In the genomic region with DNA sequence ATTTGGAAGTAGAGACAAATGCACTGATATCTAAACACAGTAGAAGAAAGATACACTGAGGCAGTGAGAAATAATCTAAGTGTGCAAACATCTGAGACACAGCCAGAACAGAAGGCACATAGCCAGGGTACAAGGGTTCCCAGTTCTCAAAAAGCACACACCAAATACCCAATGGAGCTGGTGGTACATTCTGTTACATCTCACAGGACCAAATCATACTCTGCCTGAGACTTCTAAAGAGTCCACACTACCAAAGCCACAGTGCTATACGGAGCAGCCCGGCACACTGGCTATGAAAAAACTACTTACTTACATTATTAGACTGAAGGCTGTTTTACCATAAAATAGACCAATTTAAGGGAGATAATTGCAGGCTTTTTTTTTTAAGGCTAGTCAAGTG, we compare ENCODE assay signal across 2 cellular contexts.
TF ChIP-seq lines count a peak whose summit lies in the region.

No MANE protein-coding gene starts in this region.

TF ChIP-seq in K562, 482 proteins besides CTCF, POLR2A, EP300 and RAD21:
- TF ChIP-seq, protein P1, sequence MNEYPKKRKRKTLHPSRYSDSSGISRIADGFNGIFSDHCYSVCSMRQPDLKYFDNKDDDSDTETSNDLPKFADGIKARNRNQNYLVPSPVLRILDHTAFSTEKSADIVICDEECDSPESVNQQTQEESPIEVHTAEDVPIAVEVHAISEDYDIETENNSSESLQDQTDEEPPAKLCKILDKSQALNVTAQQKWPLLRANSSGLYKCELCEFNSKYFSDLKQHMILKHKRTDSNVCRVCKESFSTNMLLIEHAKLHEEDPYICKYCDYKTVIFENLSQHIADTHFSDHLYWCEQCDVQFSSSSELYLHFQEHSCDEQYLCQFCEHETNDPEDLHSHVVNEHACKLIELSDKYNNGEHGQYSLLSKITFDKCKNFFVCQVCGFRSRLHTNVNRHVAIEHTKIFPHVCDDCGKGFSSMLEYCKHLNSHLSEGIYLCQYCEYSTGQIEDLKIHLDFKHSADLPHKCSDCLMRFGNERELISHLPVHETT (CRISPR knock-in tag; conservative IDR thresholded peaks at IDR 0.05 in 1 of 2, IDR thresholded peaks at IDR 0.05 in 1 of 2), result no peak
- TF ChIP-seq MYNN (IDR thresholded peaks at IDR 0.05) (no peak), MYNN (CRISPR knock-in tag; IDR thresholded peaks at IDR 0.05) (no peak), HNRNPK (IDR thresholded peaks at IDR 0.05; ENCODE audit: low read depth, low read length, poor library complexity, severe bottlenecking) (no peak)

TF ChIP-seq in WTC11, 78 proteins besides CTCF, POLR2A, EP300 and RAD21:
- TF ChIP-seq ATF1 (CRISPR knock-in tag; IDR thresholded peaks at IDR 0.05) (no peak), ZNF219 (CRISPR knock-in tag; IDR thresholded peaks at IDR 0.05; ENCODE audit: borderline replicate concordance) (no peak), NR1H2 (CRISPR knock-in tag; IDR thresholded peaks at IDR 0.05) (no peak), TCF7 (CRISPR knock-in tag; IDR thresholded peaks at IDR 0.05; ENCODE audit: low read depth) (no peak), ELF4 (CRISPR knock-in tag; IDR thresholded peaks at IDR 0.05; ENCODE audit: low read depth) (no peak), TEAD4 (CRISPR knock-in tag; IDR thresholded peaks at IDR 0.05) (no peak), NR3C1 (CRISPR knock-in tag; conservative IDR thresholded peaks at IDR 0.05; ENCODE audit: low read depth) (no peak), JAZF1 (CRISPR knock-in tag; IDR thresholded peaks at IDR 0.05) (no peak)
- TF ChIP-seq, protein P2, sequence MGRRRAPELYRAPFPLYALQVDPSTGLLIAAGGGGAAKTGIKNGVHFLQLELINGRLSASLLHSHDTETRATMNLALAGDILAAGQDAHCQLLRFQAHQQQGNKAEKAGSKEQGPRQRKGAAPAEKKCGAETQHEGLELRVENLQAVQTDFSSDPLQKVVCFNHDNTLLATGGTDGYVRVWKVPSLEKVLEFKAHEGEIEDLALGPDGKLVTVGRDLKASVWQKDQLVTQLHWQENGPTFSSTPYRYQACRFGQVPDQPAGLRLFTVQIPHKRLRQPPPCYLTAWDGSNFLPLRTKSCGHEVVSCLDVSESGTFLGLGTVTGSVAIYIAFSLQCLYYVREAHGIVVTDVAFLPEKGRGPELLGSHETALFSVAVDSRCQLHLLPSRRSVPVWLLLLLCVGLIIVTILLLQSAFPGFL (CRISPR knock-in tag; IDR thresholded peaks at IDR 0.05; ENCODE audit: borderline replicate concordance), result no peak
